In genomic region chr10:97738616-97739015, GRCh38 we compare ENCODE assay signal across 13 cellular contexts. TPM values are rescaled to one million over a fixed set of nuclear protein-coding genes. Genes with fewer than 3 reads are reported as not detected.
DNase-seq lines count a peak whose midpoint lies in the region; ATAC-seq, FAIRE-seq and TF ChIP-seq lines count a peak whose summit lies in the region.
"Had no signal": no experiment of that assay in that cellular context is flagged by ENCODE, and none has a peak within 500 bp of the region (broad histone marks: within the 10 kb centered on the region; RNA-seq: fewer than 3 reads in every experiment).

No MANE protein-coding gene starts in this region.

- H3K27ac ChIP-seq in SK-N-SH (ENCODE audit: low read depth in 2 of 2, low read length in 1 of 2) = no peak overlapping the region
- H3K27ac ChIP-seq in OCI-LY3 (ENCODE audit: low read length) = no peak overlapping the region
- no peak overlapping the region for H3K27ac ChIP-seq in H1 (ENCODE audit: low read depth, low read length)
- H3K27ac ChIP-seq: 22Rv1 had no signal

- H4K91ac ChIP-seq in H1 (replicated peaks; ENCODE audit: insufficient read length, low read length) = no peak overlapping the region

- H2AK5ac ChIP-seq in H1 (ENCODE audit: low read depth, low read length) = no peak overlapping the region

- H3K4ac ChIP-seq in H1 (replicated peaks; ENCODE audit: insufficient read length, low read depth, low read length) = no peak overlapping the region

- H3F3A ChIP-seq in SK-N-SH (replicated peaks; ENCODE audit: insufficient read depth) = no peaks in the 10 kb centered on the region

- no peaks in the 10 kb centered on the region for H3K9me3 ChIP-seq in SK-N-SH
- H3K9me3 ChIP-seq in OCI-LY3 (ENCODE audit: insufficient read depth, low read length) = no peaks in the 10 kb centered on the region
- peaks cover 6 to 7% of the 10 kb centered on the region in 2 experiments for H3K9me3 ChIP-seq in H1 (ENCODE audit: insufficient read depth in 2 of 2, low read depth in 1 of 2, low read length in 1 of 2)
- peaks cover 2% of the 10 kb centered on the region for H3K9me3 ChIP-seq in neuron (ENCODE audit: low read length)

- H3K4me3 ChIP-seq in SK-N-SH (ENCODE audit: low read depth in 2 of 2, low read length in 1 of 2) = peak overlapping the region in 1 of 2 experiments; percentile 89; a peak in 1 of 4 replicates
- no peak overlapping the region for H3K4me3 ChIP-seq in OCI-LY3 (ENCODE audit: low read length)
- H3K4me3 ChIP-seq in H1 (ENCODE audit: extremely low read depth in 1 of 4, insufficient read depth in 2 of 4, low read depth in 3 of 4, low read length in 4 of 4) = peak overlapping the region in 2 of 4 experiments; percentile 87 to 91; a peak in 2 of 8 replicates
- peak overlapping the region; percentile 87 for H3K4me3 ChIP-seq in neuron (ENCODE audit: low read length)

- H3K4me1 ChIP-seq in SK-N-SH (ENCODE audit: control insufficient read depth in 1 of 2, insufficient read depth in 2 of 2, low read depth in 1 of 2, low read length in 1 of 2) (peaks cover 0 to 25% of the 10 kb centered on the region in 2 experiments; a peak in 2 of 4 replicates), OCI-LY3 (ENCODE audit: low read length) (peaks cover 13% of the 10 kb centered on the region), H1 (replicated peaks in 1 of 4; ENCODE audit: control insufficient read depth in 3 of 4, insufficient read depth in 4 of 4, low read length in 3 of 4) (peaks cover 0 to 6% (median 3%) of the 10 kb centered on the region in 4 experiments; a peak in 5 of 7 replicates), neuron (ENCODE audit: insufficient read depth, low read length) (peaks cover 12% of the 10 kb centered on the region)

- H4K20me1 ChIP-seq in SK-N-SH (ENCODE audit: insufficient read depth) = peaks cover 24% of the 10 kb centered on the region
- H4K20me1 ChIP-seq in OCI-LY3 (ENCODE audit: insufficient read depth, low read length) = 0 out of 2 replicates have a peak, but pooled peaks cover 4% of the 10 kb centered on the region
- peaks cover 4 to 13% of the 10 kb centered on the region in 2 experiments for H4K20me1 ChIP-seq in H1 (replicated peaks in 1 of 2; ENCODE audit: control insufficient read depth in 1 of 2, insufficient read depth in 2 of 2, low read length in 2 of 2)

- no peak overlapping the region for H3K18ac ChIP-seq in H1 (ENCODE audit: extremely low read depth, low read length)

- H2BK12ac ChIP-seq in H1 (ENCODE audit: low read depth, low read length) = no peak overlapping the region

- H3K56ac ChIP-seq in H1 (replicated peaks; ENCODE audit: insufficient read length, low read depth, low read length) = no peak overlapping the region

- H3K4me2 ChIP-seq in SK-N-SH (peak overlapping the region; percentile 85), OCI-LY3 (ENCODE audit: low read length) (peak overlapping the region; percentile 89; the same call in 1 of the 2 replicates), H1 (ENCODE audit: insufficient read depth in 1 of 2, low read depth in 2 of 2, low read length in 2 of 2) (peak overlapping the region; percentile 94 to 98; a peak in 3 of 4 replicates)

- H3K27me3 ChIP-seq in SK-N-SH (ENCODE audit: insufficient read depth) (no peaks in the 10 kb centered on the region), OCI-LY3 (ENCODE audit: low read depth, low read length) (no peaks in the 10 kb centered on the region), H1 (replicated peaks in 1 of 4; ENCODE audit: control insufficient read depth in 3 of 4, extremely low read depth in 1 of 4, insufficient read depth in 3 of 4, low read length in 3 of 4) (peaks cover 12 to 21% (median 17%) of the 10 kb centered on the region in 4 experiments), neuron (ENCODE audit: insufficient read depth, low read length) (no peaks in the 10 kb centered on the region)

- TF ChIP-seq RAD21 in SK-N-SH (IDR thresholded peaks at IDR 0.05; ENCODE audit: low read length) (no peak), H1 (IDR thresholded peaks at IDR 0.05 in 1 of 2, conservative IDR thresholded peaks at IDR 0.05 in 1 of 2; ENCODE audit: low read depth in 2 of 2, low read length in 2 of 2) (no peak)

- no peak overlapping the region for H4K8ac ChIP-seq in H1 (ENCODE audit: extremely low read depth, insufficient read depth, low read length)

- TF ChIP-seq POLR2A in H1 (IDR thresholded peaks at IDR 0.05; ENCODE audit: control extremely low read depth in 1 of 2, low read depth in 2 of 2, low read length in 2 of 2) = no peak

- peaks cover 12% of the 10 kb centered on the region for H3K23me2 ChIP-seq in H1 (ENCODE audit: low read depth, low read length)

- H3K79me1 ChIP-seq in H1 (ENCODE audit: low read depth, low read length) = peaks cover 13% of the 10 kb centered on the region

- WGBS in SK-N-SH (ENCODE audit: low lambda C conversion rate) = 87% methylated on average over 4 of the region's 4 CpGs
- WGBS in H1 (ENCODE audit: extremely low coverage in 1 of 2, insufficient coverage in 1 of 2, insufficient read length in 1 of 2, insufficient replicate concordance in 2 of 2, low coverage in 1 of 2, low lambda C conversion rate in 2 of 2, missing lambda C conversion rate in 1 of 2), 2 experiments = 91% methylated on average over 4 of the region's 4 CpGs; no CpG with 5 or more reads in 1 of the 2 experiments

- DNase-seq in SK-N-SH (no peak), H1 (ENCODE audit: low read depth in 1 of 2, low spot score in 2 of 2) (no peak), NCI-H226 (no peak), NCI-H128 (lab: John Stamatoyannopoulos, UW; ENCODE audit: unreplicated experiment) (no peak)
- DNase-seq: NCI-H1417, right cardiac atrium had no signal

- no peak overlapping the region for H4K5ac ChIP-seq in H1 (ENCODE audit: insufficient read length, low read depth, low read length)

- peaks cover 25 to 27% of the 10 kb centered on the region in 2 experiments for H3K36me3 ChIP-seq in SK-N-SH (replicated peaks in 1 of 2; ENCODE audit: control insufficient read depth in 1 of 2, insufficient read depth in 2 of 2, low read length in 1 of 2)
- H3K36me3 ChIP-seq in OCI-LY3 (replicated peaks; ENCODE audit: low read depth, low read length) = peaks cover 8% of the 10 kb centered on the region
- H3K36me3 ChIP-seq in H1 (ENCODE audit: control insufficient read depth in 2 of 4, insufficient read depth in 4 of 4, low read length in 3 of 4) = peaks cover 6 to 34% (median 15%) of the 10 kb centered on the region in 4 experiments; a peak in 6 of 8 replicates
- H3K36me3 ChIP-seq in neuron (ENCODE audit: insufficient read depth, low read length) = peaks cover 36% of the 10 kb centered on the region

- H3K23ac ChIP-seq in H1 (ENCODE audit: insufficient read length) = no peak overlapping the region

- no peak overlapping the region for H2BK20ac ChIP-seq in H1 (ENCODE audit: low read length)

- TF ChIP-seq EP300 in SK-N-SH (IDR thresholded peaks at IDR 0.05; ENCODE audit: borderline replicate concordance in 1 of 2, low read depth in 1 of 2, low read length in 1 of 2) (no peak), H1 (IDR thresholded peaks at IDR 0.05; ENCODE audit: borderline replicate concordance in 1 of 2, low read depth in 2 of 2, low read length in 2 of 2) (no peak)

- no peaks in the 10 kb centered on the region for H3K9me2 ChIP-seq in SK-N-SH

- TF ChIP-seq CTCF in SK-N-SH (IDR thresholded peaks at IDR 0.05) (no peak), OCI-LY3 (IDR thresholded peaks at IDR 0.05; ENCODE audit: low read depth, low read length) (no peak), H1 (IDR thresholded peaks at IDR 0.05; ENCODE audit: control extremely low read depth in 1 of 3, insufficient read depth in 1 of 3, low read depth in 1 of 3, low read length in 3 of 3) (no peak)

- H3K9ac ChIP-seq in SK-N-SH (no peak overlapping the region), OCI-LY3 (ENCODE audit: low read length) (no peak overlapping the region), H1 (replicated peaks in 1 of 4; ENCODE audit: extremely low read depth in 1 of 4, low read depth in 3 of 4, low read length in 3 of 4) (no peak overlapping the region)

- CTCF ChIA-PET in SK-N-SH (lab: Yijun Ruan, JAX) = interaction anchor here (0.8 kb wide), 1 partner anchor 64 kb away, joined by 3 read pairs; no protein-coding TSS in a partner anchor
- CTCF ChIA-PET in H1 (lab: Charles Lee; ENCODE audit: partially characterized antibody) = interaction anchor here (0.7 to 1.2 kb wide), 4 partner anchors 28 to 570 kb away, joined by 3 to 6 read pairs (median 3); no protein-coding TSS in a partner anchor

- no peak overlapping the region for H2BK120ac ChIP-seq in H1 (replicated peaks; ENCODE audit: low read depth, low read length)

- no peak for FAIRE-seq in H1 (lab: Jason Lieb, UNC)

- ATAC-seq in SK-N-SH treated with all-trans-retinoic acid at 6 μM for 48 hours = no peak
- ATAC-seq in HG02885 (IDR thresholded peaks at IDR 0.05; ENCODE audit: poor library complexity, unreplicated experiment) = no peak

- H3K14ac ChIP-seq in H1 (ENCODE audit: insufficient read length) = no peak overlapping the region

- H2AFZ ChIP-seq in SK-N-SH (ENCODE audit: low read depth) (no peak overlapping the region), OCI-LY3 (ENCODE audit: low read depth, low read length) (no peak overlapping the region), H1 (ENCODE audit: low read length) (no peak overlapping the region), neuron (ENCODE audit: low read depth, low read length) (no peak overlapping the region)

- no peak overlapping the region for H2BK5ac ChIP-seq in H1 (ENCODE audit: low read depth, low read length)

- POLR2A ChIA-PET in SK-N-SH (lab: Yijun Ruan, JAX) = no interaction called here
- POLR2A ChIA-PET in H1 (lab: Charles Lee; ENCODE audit: partially characterized antibody) = interaction anchor here (0.7 to 1.0 kb wide), 3 partner anchors 24 to 49 kb away, joined by 4 to 5 read pairs (median 4); no protein-coding TSS in a partner anchor

- no peak overlapping the region for H2BK15ac ChIP-seq in H1 (ENCODE audit: low read length)

- H3K79me2 ChIP-seq in SK-N-SH (ENCODE audit: insufficient read depth) (peaks cover 53% of the 10 kb centered on the region), OCI-LY3 (ENCODE audit: low read length) (peaks cover 33% of the 10 kb centered on the region), H1 (ENCODE audit: control insufficient read depth in 1 of 2, insufficient read depth in 2 of 2, low read length in 2 of 2) (peaks cover 4 to 36% of the 10 kb centered on the region in 2 experiments; a peak in 3 of 4 replicates)

RNA-seq across cellular contexts. Expression of gene ZFYVE27, which starts 1.7 kb away (rescaled TPM):
- polyA plus RNA-seq in SK-N-SH (2012; rRNA removed) = 30.5 and 44.3 TPM in 2 replicates
- 15.5 and 22.6 TPM in 2 replicates for polyA plus RNA-seq in SK-N-SH (2012; cell fraction: cytosol; rRNA removed)
- 111 and 122 TPM in 2 replicates for polyA plus RNA-seq in SK-N-SH (2012; cell fraction: nucleus; rRNA removed)
- total RNA-seq in H1 (2021; fragmentation: NEBNext Ultra II Directional; extraction: Animal tissue kit (Norgen Biotek cat#: 25700)) = 19.8 and 22.7 TPM in 2 replicates
- 16.6 and 20.9 TPM in 2 replicates for polyA plus RNA-seq in H1 (2011; rRNA removed)
- 25.1 TPM for polyA plus RNA-seq in H1 (2011; cell fraction: cytosol; rRNA removed)
- 71.3 TPM for polyA plus RNA-seq in H1 (2011; cell fraction: nucleus; rRNA removed)
- 16.9 to 25.8 TPM (median 22.2 TPM) in 4 replicates for polyA plus RNA-seq in H1 (2012, experiment 1 of 2)
- 14.8 TPM for polyA plus RNA-seq in H1 (2012, experiment 2 of 2)
- 18.9 TPM for polyA plus RNA-seq in H1 (2013, experiment 1 of 2)
- 17.1 TPM for polyA plus RNA-seq in H1 (2013, experiment 2 of 2)
- 18.7 and 19.5 TPM in 2 replicates for polyA minus RNA-seq in H1 (2011; rRNA and poly(A)+ RNA removed)
- polyA minus RNA-seq in H1 (2011; cell fraction: cytosol; rRNA and poly(A)+ RNA removed) = 11.0 TPM
- polyA minus RNA-seq in H1 (2011; cell fraction: nucleus; rRNA and poly(A)+ RNA removed) = 36.0 TPM

RNA-seq across cellular contexts. Expression of gene MARVELD1, which starts 25.1 kb away (rescaled TPM):
- polyA plus RNA-seq in SK-N-SH (2012; rRNA removed) = 53.0 and 53.8 TPM in 2 replicates
- polyA plus RNA-seq in SK-N-SH (2012; cell fraction: cytosol; rRNA removed) = 58.5 and 71.1 TPM in 2 replicates
- 47.6 and 49.7 TPM in 2 replicates for polyA plus RNA-seq in SK-N-SH (2012; cell fraction: nucleus; rRNA removed)
- 33.1 and 37.3 TPM in 2 replicates for total RNA-seq in H1 (2021; fragmentation: NEBNext Ultra II Directional; extraction: Animal tissue kit (Norgen Biotek cat#: 25700))
- 28.1 and 38.0 TPM in 2 replicates for polyA plus RNA-seq in H1 (2011; rRNA removed)
- 24.7 TPM for polyA plus RNA-seq in H1 (2011; cell fraction: cytosol; rRNA removed)
- polyA plus RNA-seq in H1 (2011; cell fraction: nucleus; rRNA removed) = 50.0 TPM
- 25.0 to 30.8 TPM (median 26.9 TPM) in 4 replicates for polyA plus RNA-seq in H1 (2012, experiment 1 of 2)
- 45.8 TPM for polyA plus RNA-seq in H1 (2012, experiment 2 of 2)
- polyA plus RNA-seq in H1 (2013, experiment 1 of 2) = 25.4 TPM
- 28.3 TPM for polyA plus RNA-seq in H1 (2013, experiment 2 of 2)
- 13.7 and 15.4 TPM in 2 replicates for polyA minus RNA-seq in H1 (2011; rRNA and poly(A)+ RNA removed)
- polyA minus RNA-seq in H1 (2011; cell fraction: cytosol; rRNA and poly(A)+ RNA removed) = 19.0 TPM
- polyA minus RNA-seq in H1 (2011; cell fraction: nucleus; rRNA and poly(A)+ RNA removed) = 18.4 TPM

RNA-seq across cellular contexts. Expression of gene SFRP5, which starts 33.2 kb away (rescaled TPM):
- polyA plus RNA-seq in SK-N-SH (2012; rRNA removed) = not detected in 2 replicates
- 0.01 TPM in 1 of 2 replicates, not detected in the other for polyA plus RNA-seq in SK-N-SH (2012; cell fraction: cytosol; rRNA removed)
- polyA plus RNA-seq in SK-N-SH (2012; cell fraction: nucleus; rRNA removed) = not detected in 2 replicates
- total RNA-seq in H1 (2021; fragmentation: NEBNext Ultra II Directional; extraction: Animal tissue kit (Norgen Biotek cat#: 25700)) = 3.3 and 3.9 TPM in 2 replicates
- polyA plus RNA-seq in H1 (2011; rRNA removed) = 5.9 and 8.6 TPM in 2 replicates
- 5.3 TPM for polyA plus RNA-seq in H1 (2011; cell fraction: cytosol; rRNA removed)
- 4.9 TPM for polyA plus RNA-seq in H1 (2011; cell fraction: nucleus; rRNA removed)
- 1.2 to 5.2 TPM (median 3.9 TPM) in 4 replicates for polyA plus RNA-seq in H1 (2012, experiment 1 of 2)
- 4.1 TPM for polyA plus RNA-seq in H1 (2012, experiment 2 of 2)
- 3.9 TPM for polyA plus RNA-seq in H1 (2013, experiment 1 of 2)
- 3.5 TPM for polyA plus RNA-seq in H1 (2013, experiment 2 of 2)
- 1.4 TPM in 2 replicates for polyA minus RNA-seq in H1 (2011; rRNA and poly(A)+ RNA removed)
- polyA minus RNA-seq in H1 (2011; cell fraction: cytosol; rRNA and poly(A)+ RNA removed) = 3.2 TPM
- 3.4 TPM for polyA minus RNA-seq in H1 (2011; cell fraction: nucleus; rRNA and poly(A)+ RNA removed)
- total RNA-seq: H4, kidney epithelial cell had no signal

RNA-seq across cellular contexts. Expression of gene AVPI1, which starts 51.6 kb away (rescaled TPM):
- 6.3 and 7.0 TPM in 2 replicates for polyA plus RNA-seq in SK-N-SH (2012; rRNA removed)
- 4.0 and 5.0 TPM in 2 replicates for polyA plus RNA-seq in SK-N-SH (2012; cell fraction: cytosol; rRNA removed)
- 5.3 and 6.3 TPM in 2 replicates for polyA plus RNA-seq in SK-N-SH (2012; cell fraction: nucleus; rRNA removed)
- total RNA-seq in H1 (2021; fragmentation: NEBNext Ultra II Directional; extraction: Animal tissue kit (Norgen Biotek cat#: 25700)) = 7.8 and 9.0 TPM in 2 replicates
- polyA plus RNA-seq in H1 (2011; rRNA removed) = 13.5 and 14.5 TPM in 2 replicates
- 11.8 TPM for polyA plus RNA-seq in H1 (2011; cell fraction: cytosol; rRNA removed)
- 9.1 TPM for polyA plus RNA-seq in H1 (2011; cell fraction: nucleus; rRNA removed)
- 5.4 to 8.6 TPM (median 8.0 TPM) in 4 replicates for polyA plus RNA-seq in H1 (2012, experiment 1 of 2)
- 10.0 TPM for polyA plus RNA-seq in H1 (2012, experiment 2 of 2)
- 4.0 TPM for polyA plus RNA-seq in H1 (2013, experiment 1 of 2)
- 3.7 TPM for polyA plus RNA-seq in H1 (2013, experiment 2 of 2)
- polyA minus RNA-seq in H1 (2011; rRNA and poly(A)+ RNA removed) = 5.5 and 6.8 TPM in 2 replicates
- 11.9 TPM for polyA minus RNA-seq in H1 (2011; cell fraction: cytosol; rRNA and poly(A)+ RNA removed)
- polyA minus RNA-seq in H1 (2011; cell fraction: nucleus; rRNA and poly(A)+ RNA removed) = 10.5 TPM
